ENCODE assay signal across 1 cellular context in the genomic region with DNA sequence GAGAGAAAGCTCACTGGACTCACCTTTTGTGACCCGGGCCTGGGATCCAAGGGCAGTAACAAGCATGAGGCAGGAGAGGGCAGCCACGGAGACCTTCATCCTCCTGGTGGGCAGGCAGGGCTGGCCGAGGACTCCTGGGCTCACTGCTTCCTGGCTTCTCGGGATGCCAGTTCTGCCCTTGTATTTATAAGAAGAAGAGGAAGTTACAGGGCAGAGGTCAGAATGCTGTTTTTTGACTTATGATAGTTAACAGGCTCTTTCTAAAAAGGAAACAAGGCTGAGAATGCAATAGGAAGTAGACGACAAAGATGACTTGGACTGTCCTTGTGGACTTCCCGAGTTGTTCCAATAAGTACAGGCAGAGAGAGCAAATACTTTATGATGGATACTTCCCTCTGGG.
TF ChIP-seq lines count a peak whose summit lies in the region.

A gene with protein sequence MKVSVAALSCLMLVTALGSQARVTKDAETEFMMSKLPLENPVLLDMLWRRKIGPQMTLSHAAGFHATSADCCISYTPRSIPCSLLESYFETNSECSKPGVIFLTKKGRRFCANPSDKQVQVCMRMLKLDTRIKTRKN (minus strand): TSS at position 174 of the 400 bp plus-strand sequence. CDS start 75 bp downstream, at position 99.

TF ChIP-seq in WTC11, 78 proteins besides CTCF, POLR2A, EP300 and RAD21 (continued from another document):
- TF ChIP-seq CREM (CRISPR knock-in tag; IDR thresholded peaks at IDR 0.05): no peak
- TF ChIP-seq NFE2L1 (CRISPR knock-in tag; IDR thresholded peaks at IDR 0.05): no peak
- TF ChIP-seq, protein P1, sequence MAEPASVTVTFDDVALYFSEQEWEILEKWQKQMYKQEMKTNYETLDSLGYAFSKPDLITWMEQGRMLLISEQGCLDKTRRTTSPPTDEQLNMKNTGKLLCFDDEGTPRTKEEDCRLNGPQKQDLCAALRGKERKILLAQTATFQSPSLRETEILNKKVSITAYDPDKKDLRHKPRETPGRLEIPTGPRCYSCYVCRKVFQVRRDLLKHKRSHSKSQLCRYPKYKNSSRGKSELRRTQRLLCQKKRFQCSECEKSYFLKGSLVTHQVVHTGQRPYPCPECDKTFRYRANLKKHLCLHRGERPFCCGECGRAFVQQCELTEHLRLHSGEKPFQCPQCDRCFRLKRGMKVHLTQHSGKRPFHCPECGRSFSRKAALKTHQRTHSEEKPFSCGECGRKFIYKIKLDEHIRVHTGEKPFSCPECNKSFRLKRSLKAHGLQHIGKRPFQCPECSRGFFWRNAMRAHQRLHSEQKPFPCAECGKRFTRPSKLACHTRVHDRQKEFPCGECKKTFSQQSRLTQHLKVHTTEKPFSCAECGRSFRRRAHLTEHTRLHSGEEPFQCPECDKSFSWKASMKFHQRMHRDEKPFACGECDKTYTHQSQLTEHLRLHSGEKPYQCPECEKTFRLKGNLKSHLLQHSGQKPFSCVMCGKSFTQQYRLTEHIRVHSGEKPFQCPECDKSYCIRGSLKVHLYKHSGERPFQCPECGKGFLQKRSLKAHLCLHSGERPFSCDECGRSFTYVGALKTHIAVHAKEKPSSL (CRISPR knock-in tag; conservative IDR thresholded peaks at IDR 0.05): no peak
- TF ChIP-seq, protein P2, sequence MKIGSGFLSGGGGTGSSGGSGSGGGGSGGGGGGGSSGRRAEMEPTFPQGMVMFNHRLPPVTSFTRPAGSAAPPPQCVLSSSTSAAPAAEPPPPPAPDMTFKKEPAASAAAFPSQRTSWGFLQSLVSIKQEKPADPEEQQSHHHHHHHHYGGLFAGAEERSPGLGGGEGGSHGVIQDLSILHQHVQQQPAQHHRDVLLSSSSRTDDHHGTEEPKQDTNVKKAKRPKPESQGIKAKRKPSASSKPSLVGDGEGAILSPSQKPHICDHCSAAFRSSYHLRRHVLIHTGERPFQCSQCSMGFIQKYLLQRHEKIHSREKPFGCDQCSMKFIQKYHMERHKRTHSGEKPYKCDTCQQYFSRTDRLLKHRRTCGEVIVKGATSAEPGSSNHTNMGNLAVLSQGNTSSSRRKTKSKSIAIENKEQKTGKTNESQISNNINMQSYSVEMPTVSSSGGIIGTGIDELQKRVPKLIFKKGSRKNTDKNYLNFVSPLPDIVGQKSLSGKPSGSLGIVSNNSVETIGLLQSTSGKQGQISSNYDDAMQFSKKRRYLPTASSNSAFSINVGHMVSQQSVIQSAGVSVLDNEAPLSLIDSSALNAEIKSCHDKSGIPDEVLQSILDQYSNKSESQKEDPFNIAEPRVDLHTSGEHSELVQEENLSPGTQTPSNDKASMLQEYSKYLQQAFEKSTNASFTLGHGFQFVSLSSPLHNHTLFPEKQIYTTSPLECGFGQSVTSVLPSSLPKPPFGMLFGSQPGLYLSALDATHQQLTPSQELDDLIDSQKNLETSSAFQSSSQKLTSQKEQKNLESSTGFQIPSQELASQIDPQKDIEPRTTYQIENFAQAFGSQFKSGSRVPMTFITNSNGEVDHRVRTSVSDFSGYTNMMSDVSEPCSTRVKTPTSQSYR (CRISPR knock-in tag; IDR thresholded peaks at IDR 0.05): no peak
- TF ChIP-seq TCF7 (CRISPR knock-in tag; IDR thresholded peaks at IDR 0.05; ENCODE audit: low read depth): no peak
- TF ChIP-seq TP53 (CRISPR knock-in tag; IDR thresholded peaks at IDR 0.05): no peak
- TF ChIP-seq, protein P3, sequence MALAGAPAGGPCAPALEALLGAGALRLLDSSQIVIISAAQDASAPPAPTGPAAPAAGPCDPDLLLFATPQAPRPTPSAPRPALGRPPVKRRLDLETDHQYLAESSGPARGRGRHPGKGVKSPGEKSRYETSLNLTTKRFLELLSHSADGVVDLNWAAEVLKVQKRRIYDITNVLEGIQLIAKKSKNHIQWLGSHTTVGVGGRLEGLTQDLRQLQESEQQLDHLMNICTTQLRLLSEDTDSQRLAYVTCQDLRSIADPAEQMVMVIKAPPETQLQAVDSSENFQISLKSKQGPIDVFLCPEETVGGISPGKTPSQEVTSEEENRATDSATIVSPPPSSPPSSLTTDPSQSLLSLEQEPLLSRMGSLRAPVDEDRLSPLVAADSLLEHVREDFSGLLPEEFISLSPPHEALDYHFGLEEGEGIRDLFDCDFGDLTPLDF (CRISPR knock-in tag; IDR thresholded peaks at IDR 0.05): no peak
